In genomic region chr1:100268202-100268601, GRCh38 we compare ENCODE assay signal across 23 cellular contexts. TPM values are rescaled to one million over a fixed set of nuclear protein-coding genes. Genes with fewer than 3 reads are reported as not detected.
DNase-seq lines count a peak whose midpoint lies in the region; ATAC-seq, FAIRE-seq and TF ChIP-seq lines count a peak whose summit lies in the region.
"Had no signal": no experiment of that assay in that cellular context is flagged by ENCODE, and none has a peak within 500 bp of the region (broad histone marks: within the 10 kb centered on the region; RNA-seq: fewer than 3 reads in every experiment).

No MANE protein-coding gene starts in this region.

- peaks cover 18% of the 10 kb centered on the region for H4K20me1 ChIP-seq in astrocyte (ENCODE audit: insufficient read depth, low read length)

- CTCF ChIA-PET in activated naive CD4-positive, alpha-beta T cell treated with anti-CD3 and anti-CD28 coated beads for 36 hours (lab: Charles Lee), result interaction anchor here (0.6 to 1.3 kb wide), 6 partner anchors 9 to 295 kb away, joined by 3 to 5 read pairs (median 4); no protein-coding TSS in a partner anchor
- CTCF ChIA-PET in HEK293 (lab: Yijun Ruan, JAX), result interaction anchor here (0.9 kb wide), 1 partner anchor 177 kb away, joined by 3 read pairs; no protein-coding TSS in a partner anchor

- peaks cover 57% of the 10 kb centered on the region for H3K79me2 ChIP-seq in astrocyte (ENCODE audit: insufficient read depth, low read length)

- no peak for FAIRE-seq in astrocyte (lab: Jason Lieb, UNC)
- FAIRE-seq: GM19239 had no signal

- H3K9ac ChIP-seq in astrocyte (ENCODE audit: low read length), result no peak overlapping the region

- TF ChIP-seq CTCF in HEK293 (tag by site-specific recombination; IDR thresholded peaks at IDR 0.05) (no peak), astrocyte (IDR thresholded peaks at IDR 0.05; ENCODE audit: insufficient read depth, low read depth, low read length) (no peak), neural crest cell (conservative IDR thresholded peaks at IDR 0.05) (no peak)

- H3K27ac ChIP-seq in HEK293 (ENCODE audit: extremely low read depth, low read depth, low read length) (no peak overlapping the region), astrocyte (ENCODE audit: low read depth, low read length) (no peak overlapping the region)
- H3K27ac ChIP-seq: gastroesophageal sphincter, sigmoid colon, vagina had no signal

- TF ChIP-seq POLR2A in GM18505 (IDR thresholded peaks at IDR 0.05; ENCODE audit: borderline replicate concordance, extremely low read depth, insufficient read depth, insufficient read length), result no peak

- DNase-seq in activated naive CD4-positive, alpha-beta T cell treated with anti-CD3 and anti-CD28 coated beads for 36 hours, result no peak
- DNase-seq in activated naive CD4-positive, alpha-beta T cell treated with anti-CD3 and anti-CD28 coated beads, Interleukin-2, amount 50 U/mL, for 16 hours, result no peak
- DNase-seq in astrocyte (ENCODE audit: low read depth) (no peak), neural crest cell (ENCODE audit: low read depth, low spot score) (no peak)
- DNase-seq in stimulated activated CD4-positive, alpha-beta T cell treated with anti-CD3 and anti-CD28 coated beads, Interleukin-4, amount 100 ng/mL, for 24 hours, result no peak
- DNase-seq: activated CD8-positive, alpha-beta memory T cell treated with anti-CD3 and anti-CD28 coated beads for 24 hours; erythroblast; left cardiac atrium; MV-4-11; NCI-H2029; NCI-H446; RPMI8226; sigmoid colon; stimulated activated CD4-positive, alpha-beta T cell treated with anti-CD3 and anti-CD28 coated beads, Interleukin-1b, Interleukin-23, amount 100 ng/mL, for 48 hours had no signal

- H3K36me3 Mint-ChIP-seq in activated naive CD4-positive, alpha-beta T cell treated with anti-CD3 and anti-CD28 coated beads for 36 hours (ENCODE audit: low read depth), result peaks cover 37% of the 10 kb centered on the region
- H3K36me3 Mint-ChIP-seq in astrocyte (ENCODE audit: low read depth, unreplicated experiment) (peaks cover 22% of the 10 kb centered on the region), neural crest cell (ENCODE audit: low read depth) (peaks cover 34% of the 10 kb centered on the region)

- H3K9me3 ChIP-seq in HEK293 (ENCODE audit: control insufficient read depth, insufficient read depth, low read depth, low read length), result no peaks in the 10 kb centered on the region
- no peaks in the 10 kb centered on the region for H3K9me3 ChIP-seq in astrocyte (ENCODE audit: insufficient read depth, low read depth, low read length)
- H3K9me3 ChIP-seq: gastroesophageal sphincter, sigmoid colon, vagina had no signal

- no peaks in the 10 kb centered on the region for H3K27me3 ChIP-seq in astrocyte (ENCODE audit: insufficient read depth, low read length)
- H3K27me3 ChIP-seq: gastroesophageal sphincter, sigmoid colon, vagina had no signal

- H3K4me1 Mint-ChIP-seq in activated naive CD4-positive, alpha-beta T cell treated with anti-CD3 and anti-CD28 coated beads for 36 hours (ENCODE audit: low read depth), result peaks cover 41% of the 10 kb centered on the region
- peaks cover 3% of the 10 kb centered on the region for H3K4me1 Mint-ChIP-seq in astrocyte (ENCODE audit: low read depth, unreplicated experiment)
- H3K4me1 Mint-ChIP-seq in neural crest cell, result peaks cover 31% of the 10 kb centered on the region

- no peak overlapping the region for H2AFZ ChIP-seq in astrocyte (ENCODE audit: low read depth, low read length)

- no peak overlapping the region for H3K4me3 Mint-ChIP-seq in activated naive CD4-positive, alpha-beta T cell treated with anti-CD3 and anti-CD28 coated beads for 36 hours
- H3K4me3 Mint-ChIP-seq in astrocyte (ENCODE audit: unreplicated experiment), result peak overlapping the region; percentile 22
- peak overlapping the region; percentile 38 for H3K4me3 Mint-ChIP-seq in neural crest cell
- H3K4me3 Mint-ChIP-seq: dendritic cell treated with granulocyte-macrophage colony-stimulating factor and Interleukin-4, amounts not matched to agents 40 ng/mL and 50 ng/mL, for 4 days had no signal

- intact Hi-C loops in activated naive CD4-positive, alpha-beta T cell treated with anti-CD3 and anti-CD28 coated beads for 36 hours (cut with micrococcal nuclease), result loop anchor here (5.0 to 10.0 kb wide), 4 partner anchors 174 to 627 kb away; partner anchors contain the start of genes EXTL2, GPR88 and SLC30A7

- no peaks in the 10 kb centered on the region for H3K27me3 Mint-ChIP-seq in activated naive CD4-positive, alpha-beta T cell treated with anti-CD3 and anti-CD28 coated beads for 36 hours (ENCODE audit: low read depth)
- H3K27me3 Mint-ChIP-seq in astrocyte (ENCODE audit: low read depth, unreplicated experiment) (no peaks in the 10 kb centered on the region), neural crest cell (ENCODE audit: low read depth) (no peaks in the 10 kb centered on the region)
- H3K27me3 Mint-ChIP-seq: dendritic cell treated with granulocyte-macrophage colony-stimulating factor and Interleukin-4, amounts not matched to agents 40 ng/mL and 50 ng/mL, for 4 days had no signal

- no peak overlapping the region for H3K4me3 ChIP-seq in HEK293 (ENCODE audit: low read depth, low read length)
- no peak overlapping the region for H3K4me3 ChIP-seq in astrocyte (ENCODE audit: insufficient read depth, low read depth, low read length)
- H3K4me3 ChIP-seq: gastroesophageal sphincter, sigmoid colon, vagina had no signal

- POLR2A ChIA-PET in HEK293 (lab: Yijun Ruan, JAX), result interaction anchor here (0.7 to 0.8 kb wide), 2 partner anchors 18 to 168 kb away, joined by 3 read pairs; no protein-coding TSS in a partner anchor

- H3K4me2 ChIP-seq in astrocyte (ENCODE audit: low read length), result peak overlapping the region; percentile 96

- H3K36me3 ChIP-seq in HEK293 (ENCODE audit: control insufficient read depth in 2 of 2, insufficient read depth in 1 of 2, low read length in 2 of 2), result peaks cover 33 to 67% of the 10 kb centered on the region in 2 experiments
- H3K36me3 ChIP-seq in astrocyte (ENCODE audit: insufficient read depth, low read length), result peaks cover 30% of the 10 kb centered on the region

- no peaks in the 10 kb centered on the region for H3K9me3 Mint-ChIP-seq in activated naive CD4-positive, alpha-beta T cell treated with anti-CD3 and anti-CD28 coated beads for 36 hours
- H3K9me3 Mint-ChIP-seq in astrocyte (ENCODE audit: unreplicated experiment) (peaks cover 5% of the 10 kb centered on the region), neural crest cell (peaks cover 9% of the 10 kb centered on the region)
- H3K9me3 Mint-ChIP-seq: activated naive CD4-positive, alpha-beta T cell treated with anti-CD3 and anti-CD28 coated beads, Interleukin-2, amount 50 U/mL, for 72 hours had no signal

- ATAC-seq in GM18505 (IDR thresholded peaks at IDR 0.05; ENCODE audit: unreplicated experiment), result no peak
- no peak for ATAC-seq in GM19395 (IDR thresholded peaks at IDR 0.05; ENCODE audit: unreplicated experiment)
- ATAC-seq: activated naive CD4-positive, alpha-beta T cell treated with anti-CD3 and anti-CD28 coated beads, Interleukin-2, amount 50 U/mL, for 72 hours; gastroesophageal sphincter; HCT116; left cardiac atrium had no signal

- H3K4me1 ChIP-seq in HEK293 (ENCODE audit: control insufficient read depth, insufficient read depth, low read length), result no peaks in the 10 kb centered on the region
- H3K4me1 ChIP-seq in astrocyte (ENCODE audit: insufficient read depth, low read length), result peaks cover 18% of the 10 kb centered on the region

- H3K27ac Mint-ChIP-seq in activated naive CD4-positive, alpha-beta T cell treated with anti-CD3 and anti-CD28 coated beads for 36 hours, result peak overlapping the region; percentile 15
- H3K27ac Mint-ChIP-seq in astrocyte (ENCODE audit: unreplicated experiment), result no peak overlapping the region
- H3K27ac Mint-ChIP-seq in neural crest cell (ENCODE audit: unreplicated experiment), result no peak overlapping the region
- H3K27ac Mint-ChIP-seq: dendritic cell treated with granulocyte-macrophage colony-stimulating factor and Interleukin-4, amounts not matched to agents 40 ng/mL and 50 ng/mL, for 4 days had no signal

TF ChIP-seq in HEK293, 187 proteins besides CTCF, POLR2A, EP300 and RAD21:
- TF ChIP-seq ZNF837 (tag by site-specific recombination; IDR thresholded peaks at IDR 0.05) (no peak), SCRT1 (tag by site-specific recombination; IDR thresholded peaks at IDR 0.05; ENCODE audit: borderline replicate concordance) (0 out of 2 replicates have a peak, but pooled peaks have one; percentile 10)
TF ChIP-seq in HEK293: peak in this region for 1.

RNA-seq across cellular contexts. Expression of gene RTCA, which starts 2.2 kb away (rescaled TPM):
- 10 to 100 TPM; 36.7 to 37.5 TPM for total RNA-seq in activated naive CD4-positive, alpha-beta T cell treated with anti-CD3 and anti-CD28 coated beads for 36 hours
- 73.9 and 78.0 TPM in 2 replicates for total RNA-seq in astrocyte
- 29.0 and 29.6 TPM in 2 replicates for total RNA-seq in neural crest cell

RNA-seq across cellular contexts. Expression of gene DBT, which starts 18.6 kb away (rescaled TPM):
- total RNA-seq in activated naive CD4-positive, alpha-beta T cell treated with anti-CD3 and anti-CD28 coated beads for 36 hours, result 10 to 100 TPM; 12.3 to 12.5 TPM
- 14.2 and 14.7 TPM in 2 replicates for total RNA-seq in astrocyte
- 11.8 and 13.1 TPM in 2 replicates for total RNA-seq in neural crest cell
